In genomic region chr12:8026282-8026637, GRCh38 we compare ENCODE assay signal across 8 cellular contexts. TPM values are rescaled to one million over a fixed set of nuclear protein-coding genes. Genes with fewer than 3 reads are reported as not detected.
DNase-seq lines count a peak whose midpoint lies in the region; ATAC-seq, FAIRE-seq and TF ChIP-seq lines count a peak whose summit lies in the region.

No MANE protein-coding gene starts in this region.

- peak overlapping the region; percentile 100 for H3K27ac Mint-ChIP-seq in stimulated activated naive CD8-positive, alpha-beta T cell treated with anti-CD3 and anti-CD28 coated beads, Interleukin-15, Interleukin-2, amounts not matched to agents 100 ng/mL and 50 ng/mL, for 24 hours

- H3K4me1 ChIP-seq in adipocyte (ENCODE audit: control insufficient read depth, insufficient read depth, low read length) (no peaks in the 10 kb centered on the region), iPS-15b (ENCODE audit: control insufficient read depth, insufficient read depth, low read length) (no peaks in the 10 kb centered on the region)

- no peak for TF ChIP-seq POLR2A in GM12892 (IDR thresholded peaks at IDR 0.05; ENCODE audit: low read depth, low read length)

- no peaks in the 10 kb centered on the region for H3K9me3 ChIP-seq in adipocyte (ENCODE audit: control insufficient read depth, low read length)
- H3K9me3 ChIP-seq in iPS-15b (ENCODE audit: control insufficient read depth, insufficient read depth, low read length), result no peaks in the 10 kb centered on the region

- no peaks in the 10 kb centered on the region for H3K36me3 ChIP-seq in adipocyte (ENCODE audit: control insufficient read depth, insufficient read depth, low read length, severe bottlenecking)
- no peaks in the 10 kb centered on the region for H3K36me3 ChIP-seq in iPS-15b (ENCODE audit: control insufficient read depth, insufficient read depth, low read length)

- TF ChIP-seq CTCF in AG09319 (IDR thresholded peaks at IDR 0.05; ENCODE audit: low read depth, low read length), result no peak

- peak overlapping the region; percentile 95 for H3K4me3 Mint-ChIP-seq in stimulated activated naive CD8-positive, alpha-beta T cell treated with anti-CD3 and anti-CD28 coated beads, Interleukin-15, Interleukin-2, amounts not matched to agents 100 ng/mL and 50 ng/mL, for 24 hours

- no peaks in the 10 kb centered on the region for H3K36me3 Mint-ChIP-seq in stimulated activated naive CD8-positive, alpha-beta T cell treated with anti-CD3 and anti-CD28 coated beads, Interleukin-15, Interleukin-2, amounts not matched to agents 100 ng/mL and 50 ng/mL, for 24 hours (ENCODE audit: low read depth)

- peak overlapping the region; percentile 93 for H3K9ac ChIP-seq in adipocyte (ENCODE audit: low read length)
- no peak overlapping the region for H3K9ac ChIP-seq in iPS-15b (ENCODE audit: low read depth, low read length)

- no peak for FAIRE-seq in GM12892 (lab: Jason Lieb, UNC)

- peak overlapping the region; percentile 89 for H3K4me3 ChIP-seq in adipocyte (ENCODE audit: low read length)
- peak overlapping the region; percentile 70 for H3K4me3 ChIP-seq in iPS-15b (ENCODE audit: low read depth, low read length)

- no peaks in the 10 kb centered on the region for H3K27me3 Mint-ChIP-seq in stimulated activated naive CD8-positive, alpha-beta T cell treated with anti-CD3 and anti-CD28 coated beads, Interleukin-15, Interleukin-2, amounts not matched to agents 100 ng/mL and 50 ng/mL, for 24 hours

- H3K27me3 ChIP-seq in adipocyte (replicated peaks; ENCODE audit: control insufficient read depth, insufficient read depth, low read length) (no peaks in the 10 kb centered on the region), iPS-15b (ENCODE audit: control insufficient read depth, insufficient read depth, low read length) (no peaks in the 10 kb centered on the region)

- H3K4me1 Mint-ChIP-seq in stimulated activated naive CD8-positive, alpha-beta T cell treated with anti-CD3 and anti-CD28 coated beads, Interleukin-15, Interleukin-2, amounts not matched to agents 100 ng/mL and 50 ng/mL, for 24 hours (ENCODE audit: low read depth), result peaks cover 19% of the 10 kb centered on the region

- peak; percentile 32 for ATAC-seq in GM19035 (IDR thresholded peaks at IDR 0.05; ENCODE audit: unreplicated experiment)
- peak; percentile 8 for ATAC-seq in HG03139 (IDR thresholded peaks at IDR 0.05; ENCODE audit: unreplicated experiment)

- no peaks in the 10 kb centered on the region for H3K9me3 Mint-ChIP-seq in stimulated activated naive CD8-positive, alpha-beta T cell treated with anti-CD3 and anti-CD28 coated beads, Interleukin-15, Interleukin-2, amounts not matched to agents 100 ng/mL and 50 ng/mL, for 24 hours

- DNase-seq in AG09319 (ENCODE audit: extremely low read depth, low read depth), result peak; percentile 64
- peak; percentile 85 for DNase-seq in adipocyte (ENCODE audit: low read depth)
- no peak for DNase-seq in GM12892 (ENCODE audit: insufficient read length)
- no peak for DNase-seq in SW 1271 (lab: John Stamatoyannopoulos, UW)

RNA-seq across cellular contexts. Expression of gene FOXJ2, which starts 6.3 kb away (rescaled TPM):
- 5.1 TPM for polyA plus RNA-seq in GM12892 (2012; ENCODE audit: missing spikeins)

RNA-seq across cellular contexts. Expression of gene C3AR1, which starts 39.9 kb away (rescaled TPM):
- not detected for polyA plus RNA-seq in GM12892 (2012; ENCODE audit: missing spikeins)

RNA-seq across cellular contexts. Expression of gene NECAP1, which starts 55.8 kb away (rescaled TPM):
- 17.4 TPM for polyA plus RNA-seq in GM12892 (2012; ENCODE audit: missing spikeins)

Comparison
In these comparisons a context has a peak if more than half of its experiments do, and no peak if none do; other contexts are left out.
1. DNase-seq: peak in AG09319 (single experiment) and adipocyte (single experiment); none in GM12892 (single experiment) and SW 1271 (0 of 2).